ENCODE assay signal across 11 cellular contexts in the genomic region with DNA sequence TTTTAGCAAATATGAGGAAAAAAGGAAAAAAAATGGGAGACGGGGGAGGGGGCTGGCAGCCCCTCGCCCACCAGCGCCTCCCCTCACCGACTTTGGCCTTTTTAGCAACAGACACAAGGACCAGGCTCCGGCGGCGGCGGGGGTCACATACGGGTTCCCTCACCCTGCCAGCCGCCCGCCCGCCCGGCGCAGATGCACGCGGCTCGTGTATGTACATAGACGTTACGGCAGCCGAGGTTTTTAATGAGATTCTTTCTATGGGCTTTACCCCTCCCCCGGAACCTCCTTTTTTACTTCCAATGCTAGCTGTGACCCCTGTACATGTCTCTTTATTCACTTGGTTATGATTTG. TPM values are rescaled to one million over a fixed set of nuclear protein-coding genes. Genes with fewer than 3 reads are reported as not detected.
DNase-seq lines count a peak whose midpoint lies in the region; ATAC-seq, FAIRE-seq and TF ChIP-seq lines count a peak whose summit lies in the region.
"Had no signal": no experiment of that assay in that cellular context is flagged by ENCODE, and none has a peak within 500 bp of the region (broad histone marks: within the 10 kb centered on the region; RNA-seq: fewer than 3 reads in every experiment).

No MANE protein-coding gene starts in this region.

- ATAC-seq in WTC11: no peak
- no peak for ATAC-seq in memory B cell (ENCODE audit: low read depth)

- peak overlapping the region; percentile 63 for H3K4me3 Mint-ChIP-seq in WTC11
- peak overlapping the region; percentile 27 for H3K4me3 Mint-ChIP-seq in memory B cell

- H3K9me3 Mint-ChIP-seq in WTC11 (no peaks in the 10 kb centered on the region), memory B cell (no peaks in the 10 kb centered on the region)
- H3K9me3 Mint-ChIP-seq: CD8-positive, alpha-beta memory T cell had no signal

- POLR2A ChIA-PET in WTC11 (lab: Charles Lee): interaction anchor here (1.0 kb wide), 1 partner anchor 18 kb away, joined by 5 read pairs; no protein-coding TSS in a partner anchor

- H3K4me1 Mint-ChIP-seq in WTC11: peaks cover 32% of the 10 kb centered on the region
- peaks cover 19% of the 10 kb centered on the region for H3K4me1 Mint-ChIP-seq in memory B cell

- no peaks in the 10 kb centered on the region for H3K36me3 Mint-ChIP-seq in WTC11
- H3K36me3 Mint-ChIP-seq in memory B cell: peaks cover 3% of the 10 kb centered on the region

- no peaks in the 10 kb centered on the region for H3K36me3 ChIP-seq in H7 (replicated peaks; ENCODE audit: control insufficient read depth, insufficient read depth, low read length)

- H3K27me3 Mint-ChIP-seq in WTC11 (ENCODE audit: low read depth): peaks cover 30% of the 10 kb centered on the region
- H3K27me3 Mint-ChIP-seq in memory B cell: no peaks in the 10 kb centered on the region

- H3K27ac Mint-ChIP-seq in WTC11 (no peak overlapping the region), memory B cell (no peak overlapping the region)

- peak; percentile 80 for DNase-seq in H7
- DNase-seq in WTC11 (ENCODE audit: low spot score): peak; percentile 57
- no peak for DNase-seq in memory B cell (ENCODE audit: low spot score in 2 of 2)
- DNase-seq in HT-29 (ENCODE audit: low spot score): no peak
- DNase-seq in HTR-8/SVneo (ENCODE audit: insufficient read length, low spot score): no peak
- no peak for DNase-seq in GM12892 (ENCODE audit: insufficient read length)
- DNase-seq: occipital lobe, RPMI8226 had no signal

- peaks cover 56% of the 10 kb centered on the region for H3K27me3 ChIP-seq in H7 (ENCODE audit: control insufficient read depth, insufficient read depth, low read length)

- CTCF ChIA-PET in WTC11 (lab: Charles Lee): interaction anchor here (0.6 to 1.4 kb wide), 13 partner anchors 9 to 357 kb away, joined by 3 to 7 read pairs (median 3); a partner anchor contains a TSS

- FAIRE-seq in HTR-8/SVneo (lab: Jason Lieb, UNC) (no peak), GM12892 (lab: Jason Lieb, UNC) (no peak)
- FAIRE-seq: islet of Langerhans, TTC549 had no signal

- TF ChIP-seq CTCF in WTC11 (IDR thresholded peaks at IDR 0.05): no peak

- H3K4me3 ChIP-seq in H7 (ENCODE audit: insufficient read depth, low read depth, low read length): peak overlapping the region; percentile 12; the same call in 1 of the 2 replicates

- TF ChIP-seq POLR2A in GM12892 (IDR thresholded peaks at IDR 0.05; ENCODE audit: low read depth, low read length): no peak

TF ChIP-seq in WTC11, 78 proteins besides CTCF, POLR2A, EP300 and RAD21:
- TF ChIP-seq TCF7 (CRISPR knock-in tag; IDR thresholded peaks at IDR 0.05; ENCODE audit: low read depth): no peak
- TF ChIP-seq, protein P1, sequence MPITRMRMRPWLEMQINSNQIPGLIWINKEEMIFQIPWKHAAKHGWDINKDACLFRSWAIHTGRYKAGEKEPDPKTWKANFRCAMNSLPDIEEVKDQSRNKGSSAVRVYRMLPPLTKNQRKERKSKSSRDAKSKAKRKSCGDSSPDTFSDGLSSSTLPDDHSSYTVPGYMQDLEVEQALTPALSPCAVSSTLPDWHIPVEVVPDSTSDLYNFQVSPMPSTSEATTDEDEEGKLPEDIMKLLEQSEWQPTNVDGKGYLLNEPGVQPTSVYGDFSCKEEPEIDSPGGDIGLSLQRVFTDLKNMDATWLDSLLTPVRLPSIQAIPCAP (CRISPR knock-in tag; IDR thresholded peaks at IDR 0.05): no peak
- no peak for TF ChIP-seq GTF2I (CRISPR knock-in tag; conservative IDR thresholded peaks at IDR 0.05)
- TF ChIP-seq, protein P2, sequence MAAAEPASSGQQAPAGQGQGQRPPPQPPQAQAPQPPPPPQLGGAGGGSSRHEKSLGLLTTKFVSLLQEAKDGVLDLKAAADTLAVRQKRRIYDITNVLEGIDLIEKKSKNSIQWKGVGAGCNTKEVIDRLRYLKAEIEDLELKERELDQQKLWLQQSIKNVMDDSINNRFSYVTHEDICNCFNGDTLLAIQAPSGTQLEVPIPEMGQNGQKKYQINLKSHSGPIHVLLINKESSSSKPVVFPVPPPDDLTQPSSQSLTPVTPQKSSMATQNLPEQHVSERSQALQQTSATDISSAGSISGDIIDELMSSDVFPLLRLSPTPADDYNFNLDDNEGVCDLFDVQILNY (CRISPR knock-in tag; IDR thresholded peaks at IDR 0.05): no peak
- TF ChIP-seq NR3C1 (CRISPR knock-in tag; conservative IDR thresholded peaks at IDR 0.05; ENCODE audit: low read depth): no peak
- no peak for TF ChIP-seq KAT7 (CRISPR knock-in tag; IDR thresholded peaks at IDR 0.05; ENCODE audit: borderline replicate concordance)
- TF ChIP-seq ZNF232 (CRISPR knock-in tag; IDR thresholded peaks at IDR 0.05): no peak

RNA-seq across cellular contexts. Expression of a gene that starts 1.2 kb away (rescaled TPM):
- total RNA-seq in H7 (2014; rRNA removed; shearing (Covaris generic)): 7.2 and 27.0 TPM in 2 replicates
- 2.9 to 3.9 TPM (median 3.6 TPM) in 3 replicates for total RNA-seq in WTC11 (2021)
- 0.43 and 0.50 TPM in 2 replicates for total RNA-seq in HT-29 (2014; rRNA removed; shearing (Covaris generic))
- polyA plus RNA-seq in GM12892 (2012; ENCODE audit: missing spikeins): 0.76 TPM
- polyA plus RNA-seq: CD8-positive, alpha-beta memory T cell had no signal

RNA-seq across cellular contexts. Expression of a gene that starts 3.7 kb away (rescaled TPM):
- 59.0 and 81.9 TPM in 2 replicates for total RNA-seq in H7 (2014; rRNA removed; shearing (Covaris generic))
- 41.8 to 46.3 TPM (median 43.4 TPM) in 3 replicates for total RNA-seq in WTC11 (2021)
- total RNA-seq in HT-29 (2014; rRNA removed; shearing (Covaris generic)): 71.8 and 89.4 TPM in 2 replicates
- 76.3 TPM for polyA plus RNA-seq in GM12892 (2012; ENCODE audit: missing spikeins)

RNA-seq across cellular contexts. Expression of a gene that starts 4.1 kb away (rescaled TPM):
- total RNA-seq in H7 (2014; rRNA removed; shearing (Covaris generic)): 10.2 and 10.3 TPM in 2 replicates
- total RNA-seq in WTC11 (2021): 14.0 to 15.2 TPM (median 14.3 TPM) in 3 replicates
- 8.4 and 10.7 TPM in 2 replicates for total RNA-seq in HT-29 (2014; rRNA removed; shearing (Covaris generic))
- polyA plus RNA-seq in GM12892 (2012; ENCODE audit: missing spikeins): 4.9 TPM

RNA-seq across cellular contexts. Expression of a gene that starts 19.7 kb away (rescaled TPM):
- total RNA-seq in H7 (2014; rRNA removed; shearing (Covaris generic)): 1.1 and 1.6 TPM in 2 replicates
- 13.2 to 16.1 TPM (median 15.8 TPM) in 3 replicates for total RNA-seq in WTC11 (2021)
- 5.3 and 17.6 TPM in 2 replicates for total RNA-seq in HT-29 (2014; rRNA removed; shearing (Covaris generic))
- polyA plus RNA-seq in GM12892 (2012; ENCODE audit: missing spikeins): 3.9 TPM

RNA-seq across cellular contexts. Expression of a gene that starts 34.9 kb away (rescaled TPM):
- total RNA-seq in H7 (2014; rRNA removed; shearing (Covaris generic)): 30.1 TPM in 2 replicates
- 38.9 to 42.0 TPM (median 39.5 TPM) in 3 replicates for total RNA-seq in WTC11 (2021)
- 52.8 and 54.3 TPM in 2 replicates for total RNA-seq in HT-29 (2014; rRNA removed; shearing (Covaris generic))
- polyA plus RNA-seq in GM12892 (2012; ENCODE audit: missing spikeins): 34.9 TPM

Comparison
In these comparisons a context has a peak if more than half of its experiments do, and no peak if none do; other contexts are left out.
1. DNase-seq: peak in H7 (single experiment) and WTC11 (single experiment); none in memory B cell (0 of 2), HT-29 (single experiment), HTR-8/SVneo (single experiment) and GM12892 (single experiment).